Comparison of ENCODE assay signal across 2 cellular contexts in the genomic region with DNA sequence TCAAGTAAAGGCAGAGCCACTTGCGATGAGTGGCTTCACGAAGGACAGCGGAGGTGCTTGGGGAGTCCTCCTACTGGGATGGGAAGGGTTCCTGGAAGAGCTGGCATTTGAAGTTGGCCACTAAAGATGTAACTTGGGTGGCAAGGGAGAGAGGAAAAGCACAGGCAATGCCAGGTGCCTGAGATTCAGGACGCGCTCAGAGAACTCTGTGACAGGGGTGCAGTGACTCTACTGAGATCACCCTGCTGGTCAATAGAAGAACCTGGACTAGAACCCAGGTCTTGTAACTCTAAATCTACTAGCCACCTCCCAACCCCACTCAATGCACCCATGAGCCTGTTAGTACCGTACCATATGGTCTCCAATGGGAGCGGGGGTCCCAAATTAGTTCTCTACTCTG.
TF ChIP-seq lines count a peak whose summit lies in the region.

No MANE protein-coding gene starts in this region.

TF ChIP-seq in IMR-90, 13 proteins besides CTCF, POLR2A, EP300 and RAD21:
- TF ChIP-seq RFX5 (IDR thresholded peaks at IDR 0.05; ENCODE audit: low read depth, low read length) (no peak), BHLHE40 (IDR thresholded peaks at IDR 0.05; ENCODE audit: low read depth, low read length) (no peak), RCOR1 (IDR thresholded peaks at IDR 0.05; ENCODE audit: insufficient replicate concordance, low read length) (no peak), FOS (IDR thresholded peaks at IDR 0.05; ENCODE audit: low read depth, low read length) (no peak), CEBPB (IDR thresholded peaks at IDR 0.05; ENCODE audit: low read depth, low read length) (no peak), MAFK (IDR thresholded peaks at IDR 0.05; ENCODE audit: low read depth, low read length) (no peak), SMC3 (IDR thresholded peaks at IDR 0.05; ENCODE audit: low read depth, low read length) (no peak), CHD1 (IDR thresholded peaks at IDR 0.05; ENCODE audit: low read depth, low read length) (no peak)
- TF ChIP-seq, protein P1, sequence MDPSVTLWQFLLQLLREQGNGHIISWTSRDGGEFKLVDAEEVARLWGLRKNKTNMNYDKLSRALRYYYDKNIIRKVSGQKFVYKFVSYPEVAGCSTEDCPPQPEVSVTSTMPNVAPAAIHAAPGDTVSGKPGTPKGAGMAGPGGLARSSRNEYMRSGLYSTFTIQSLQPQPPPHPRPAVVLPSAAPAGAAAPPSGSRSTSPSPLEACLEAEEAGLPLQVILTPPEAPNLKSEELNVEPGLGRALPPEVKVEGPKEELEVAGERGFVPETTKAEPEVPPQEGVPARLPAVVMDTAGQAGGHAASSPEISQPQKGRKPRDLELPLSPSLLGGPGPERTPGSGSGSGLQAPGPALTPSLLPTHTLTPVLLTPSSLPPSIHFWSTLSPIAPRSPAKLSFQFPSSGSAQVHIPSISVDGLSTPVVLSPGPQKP (IDR thresholded peaks at IDR 0.05; ENCODE audit: borderline replicate concordance, low read depth, low read length) = no peak
- TF ChIP-seq, protein P2, sequence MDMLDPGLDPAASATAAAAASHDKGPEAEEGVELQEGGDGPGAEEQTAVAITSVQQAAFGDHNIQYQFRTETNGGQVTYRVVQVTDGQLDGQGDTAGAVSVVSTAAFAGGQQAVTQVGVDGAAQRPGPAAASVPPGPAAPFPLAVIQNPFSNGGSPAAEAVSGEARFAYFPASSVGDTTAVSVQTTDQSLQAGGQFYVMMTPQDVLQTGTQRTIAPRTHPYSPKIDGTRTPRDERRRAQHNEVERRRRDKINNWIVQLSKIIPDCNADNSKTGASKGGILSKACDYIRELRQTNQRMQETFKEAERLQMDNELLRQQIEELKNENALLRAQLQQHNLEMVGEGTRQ (IDR thresholded peaks at IDR 0.05; ENCODE audit: low read depth, low read length) = no peak

TF ChIP-seq in H1, 55 proteins besides CTCF, POLR2A, EP300 and RAD21:
- no peak for TF ChIP-seq CTBP2 (IDR thresholded peaks at IDR 0.05; ENCODE audit: borderline replicate concordance, insufficient read depth, insufficient read length, low read length)
- no peak for TF ChIP-seq BCL11A (IDR thresholded peaks at IDR 0.05; ENCODE audit: low read depth in 2 of 2, low read length in 2 of 2)
- no peak for TF ChIP-seq JUN (IDR thresholded peaks at IDR 0.05; ENCODE audit: low read depth, low read length)
- no peak for TF ChIP-seq KDM1A (IDR thresholded peaks at IDR 0.05; ENCODE audit: borderline replicate concordance, low read length)
- TF ChIP-seq GTF2F1 (IDR thresholded peaks at IDR 0.05; ENCODE audit: borderline replicate concordance, low read depth, low read length) = no peak
- no peak for TF ChIP-seq BACH1 (IDR thresholded peaks at IDR 0.05; ENCODE audit: low read length)
- no peak for TF ChIP-seq SIX5 (IDR thresholded peaks at IDR 0.05; ENCODE audit: low read depth, low read length)
- no peak for TF ChIP-seq CBX8 (IDR thresholded peaks at IDR 0.05; ENCODE audit: borderline replicate concordance, low read depth, low read length)
- TF ChIP-seq ATF2 (IDR thresholded peaks at IDR 0.05; ENCODE audit: low read length) = no peak
- no peak for TF ChIP-seq EGR1 (IDR thresholded peaks at IDR 0.05; ENCODE audit: borderline replicate concordance, low read depth, low read length)
- TF ChIP-seq CBX5 (IDR thresholded peaks at IDR 0.05; ENCODE audit: low read depth, low read length) = no peak
- no peak for TF ChIP-seq TAF1 (IDR thresholded peaks at IDR 0.05; ENCODE audit: low read depth, low read length)
